Comparison of ENCODE assay signal across 8 cellular contexts in genomic region chr6:99424022-99424421, GRCh38. TPM values are rescaled to one million over a fixed set of nuclear protein-coding genes. Genes with fewer than 3 reads are reported as not detected.
DNase-seq lines count a peak whose midpoint lies in the region; ATAC-seq, FAIRE-seq and TF ChIP-seq lines count a peak whose summit lies in the region.

No MANE protein-coding gene starts in this region.

- no peak for ATAC-seq in activated naive CD8-positive, alpha-beta T cell treated with anti-CD3 and anti-CD28 coated beads, Interleukin-2, amount 50 U/mL, for 24 hours
- no peak for ATAC-seq in HepG2
- ATAC-seq in thoracic aorta (ENCODE audit: insufficient number of reproducible peaks, low FRiP score, low read depth): no peak

- peak overlapping the region; percentile 84 to 86 (median 85); a peak in 5 of 6 replicates for H3K4me3 ChIP-seq in HepG2 (replicated peaks in 1 of 3; ENCODE audit: insufficient read depth in 1 of 3, low read depth in 2 of 3, low read length in 3 of 3)
- peak overlapping the region; percentile 94 for H3K4me3 ChIP-seq in thoracic aorta

- H3K27ac ChIP-seq in HepG2 (ENCODE audit: extremely low read length, insufficient read depth, low read length) (peak overlapping the region; percentile 98), thoracic aorta (peak overlapping the region in 1 of 2 donors; percentile 99)

- peak overlapping the region; percentile 89 for H3K4me2 ChIP-seq in HepG2 (ENCODE audit: low read depth, low read length)

- no peak for FAIRE-seq in HepG2 (lab: Jason Lieb, UNC)

- intact Hi-C loops in activated CD4-positive, alpha-beta T cell treated with anti-CD3 and anti-CD28 coated beads, Interleukin-2, amount 10 ng/mL, durations not matched to agents 24 days and 14 days (cut with micrococcal nuclease): loop anchor here (1.0 to 2.0 kb wide), 2 partner anchors 31 to 477 kb away; partner anchors contain the start of gene FBXL4
- intact Hi-C loops in HepG2 (cut with micrococcal nuclease; ENCODE audit: unreplicated experiment): loop anchor here (1.0 to 5.0 kb wide), 3 partner anchors 31 to 477 kb away; partner anchors contain the start of genes CCNC and FBXL4

- TF ChIP-seq CTCF in HepG2 (CRISPR knock-in tag; IDR thresholded peaks at IDR 0.05) (no peak), thoracic aorta (IDR thresholded peaks at IDR 0.05) (no peak)

- POLR2A ChIA-PET in HepG2 (lab: Yijun Ruan, JAX): interaction anchor here (0.5 to 4.0 kb wide), 10 partner anchors 9 to 274 kb away, joined by 3 to 75 read pairs (median 6); partner anchors contain the start of genes CCNC and COQ3

- no peak for TF ChIP-seq RAD21 in HepG2 (CRISPR knock-in tag; IDR thresholded peaks at IDR 0.05)

- H3K79me2 ChIP-seq in HepG2 (ENCODE audit: insufficient read depth, low read length): peaks cover 75% of the 10 kb centered on the region

- H3K36me3 ChIP-seq in HepG2 (replicated peaks in 1 of 2; ENCODE audit: control insufficient read depth in 1 of 2, insufficient read depth in 2 of 2, low read length in 2 of 2) (peaks cover 2 to 12% of the 10 kb centered on the region in 2 experiments), thoracic aorta (no peaks in the 10 kb centered on the region)

- no peak for DNase-seq in activated CD4-positive, alpha-beta T cell treated with anti-CD3 and anti-CD28 coated beads, Interleukin-2, amount 10 ng/mL, durations not matched to agents 24 days and 14 days
- no peak for DNase-seq in activated CD4-positive, alpha-beta T cell treated with anti-CD3 and anti-CD28 coated beads for 4 hours
- no peak for DNase-seq in activated naive CD8-positive, alpha-beta T cell treated with anti-CD3 and anti-CD28 coated beads, Interleukin-2, amount 50 U/mL, for 24 hours
- no peak for DNase-seq in HepG2 (ENCODE audit: low spot score)
- DNase-seq in thoracic aorta (ENCODE audit: low spot score): no peak
- DNase-seq in D341Med (ENCODE audit: low spot score): no peak
- no peak for DNase-seq in superior temporal gyrus (ENCODE audit: extremely low spot score)
- DNase-seq in NCI-H1092 treated with DMSO at 0.1 percent for 48 hours (lab: John Stamatoyannopoulos, UW): no peak

- H3K9me3 ChIP-seq in HepG2 (ENCODE audit: low read length): no peaks in the 10 kb centered on the region
- H3K9me3 ChIP-seq in thoracic aorta: no peaks in the 10 kb centered on the region

- H3K36me3 Mint-ChIP-seq in activated CD4-positive, alpha-beta T cell treated with anti-CD3 and anti-CD28 coated beads, Interleukin-2, amount 10 ng/mL, durations not matched to agents 24 days and 14 days (ENCODE audit: low read depth): peaks cover 31% of the 10 kb centered on the region
- peaks cover 29% of the 10 kb centered on the region for H3K36me3 Mint-ChIP-seq in activated naive CD8-positive, alpha-beta T cell treated with anti-CD3 and anti-CD28 coated beads, Interleukin-2, amount 50 U/mL, for 24 hours (ENCODE audit: low read depth)

- BruUV-seq in HepG2 (replicated peaks; lab: Mats Ljungman, UMichigan): no TSS peak

- in situ Hi-C loops in HepG2 (cut with HindIII; ENCODE audit: extremely low pct_ligation_motif_present, low pct_unique_long_range_greater_than_20kb): no loop called here

- 28% methylated on average over 5 of the region's 5 CpGs for WGBS in HepG2 (ENCODE audit: low lambda C conversion rate)

- no peaks in the 10 kb centered on the region for H3K9me3 Mint-ChIP-seq in activated CD4-positive, alpha-beta T cell treated with anti-CD3 and anti-CD28 coated beads, Interleukin-2, amount 10 ng/mL, durations not matched to agents 24 days and 14 days
- H3K9me3 Mint-ChIP-seq in activated naive CD8-positive, alpha-beta T cell treated with anti-CD3 and anti-CD28 coated beads, Interleukin-2, amount 50 U/mL, for 24 hours: no peaks in the 10 kb centered on the region

- H3K27me3 ChIP-seq in HepG2 (ENCODE audit: control insufficient read depth in 1 of 2, insufficient read depth in 2 of 2, low read length in 2 of 2) (no peaks in the 10 kb centered on the region; a peak in 1 of 5 replicates), thoracic aorta (replicated peaks; ENCODE audit: insufficient read depth) (no peaks in the 10 kb centered on the region)

- peaks cover 41% of the 10 kb centered on the region for H4K20me1 ChIP-seq in HepG2 (ENCODE audit: insufficient read depth, low read length)

- H3K27me3 Mint-ChIP-seq in activated CD4-positive, alpha-beta T cell treated with anti-CD3 and anti-CD28 coated beads, Interleukin-2, amount 10 ng/mL, durations not matched to agents 24 days and 14 days: no peaks in the 10 kb centered on the region
- no peaks in the 10 kb centered on the region for H3K27me3 Mint-ChIP-seq in activated naive CD8-positive, alpha-beta T cell treated with anti-CD3 and anti-CD28 coated beads, Interleukin-2, amount 50 U/mL, for 24 hours

- H3K4me3 Mint-ChIP-seq in activated CD4-positive, alpha-beta T cell treated with anti-CD3 and anti-CD28 coated beads, Interleukin-2, amount 10 ng/mL, durations not matched to agents 24 days and 14 days: peak overlapping the region; percentile 89
- peak overlapping the region; percentile 92 for H3K4me3 Mint-ChIP-seq in activated naive CD8-positive, alpha-beta T cell treated with anti-CD3 and anti-CD28 coated beads, Interleukin-2, amount 50 U/mL, for 24 hours

- no peak for TF ChIP-seq EP300 in HepG2 (IDR thresholded peaks at IDR 0.05; ENCODE audit: low read depth in 2 of 2, low read length in 2 of 2)
- no peak for TF ChIP-seq EP300 in HepG2 (CRISPR knock-in tag; IDR thresholded peaks at IDR 0.05; ENCODE audit: borderline replicate concordance)

- no peak for TF ChIP-seq POLR2A in HepG2 (IDR thresholded peaks at IDR 0.05; ENCODE audit: insufficient read depth in 1 of 2, low read depth in 2 of 2, low read length in 2 of 2)

- peaks cover 56% of the 10 kb centered on the region for H3K4me1 ChIP-seq in HepG2 (ENCODE audit: insufficient read depth, low read length)
- peaks cover 47 to 64% of the 10 kb centered on the region in 2 donors for H3K4me1 ChIP-seq in thoracic aorta (ENCODE audit: control insufficient read depth in 1 of 2, low read depth in 2 of 2)

- CTCF ChIA-PET in HepG2 (lab: Yijun Ruan, JAX; ENCODE audit: low intra/inter-chr PET ratio, low total read pairs): no interaction called here

- peak overlapping the region; percentile 68 for H3K27ac Mint-ChIP-seq in activated CD4-positive, alpha-beta T cell treated with anti-CD3 and anti-CD28 coated beads, Interleukin-2, amount 10 ng/mL, durations not matched to agents 24 days and 14 days
- peak overlapping the region; percentile 98 for H3K27ac Mint-ChIP-seq in activated naive CD8-positive, alpha-beta T cell treated with anti-CD3 and anti-CD28 coated beads, Interleukin-2, amount 50 U/mL, for 24 hours

- peaks cover 47% of the 10 kb centered on the region for H3K4me1 Mint-ChIP-seq in activated CD4-positive, alpha-beta T cell treated with anti-CD3 and anti-CD28 coated beads, Interleukin-2, amount 10 ng/mL, durations not matched to agents 24 days and 14 days
- H3K4me1 Mint-ChIP-seq in activated naive CD8-positive, alpha-beta T cell treated with anti-CD3 and anti-CD28 coated beads, Interleukin-2, amount 50 U/mL, for 24 hours: peaks cover 72% of the 10 kb centered on the region

- no peak overlapping the region for H2AFZ ChIP-seq in HepG2 (ENCODE audit: low read length)

- peak overlapping the region; percentile 98 for H3K9ac ChIP-seq in HepG2 (ENCODE audit: insufficient read depth, low read depth, low read length)

RNA-seq across cellular contexts. Expression of gene PNISR, which starts 1.1 kb away (rescaled TPM):
- total RNA-seq in activated CD4-positive, alpha-beta T cell treated with anti-CD3 and anti-CD28 coated beads, Interleukin-2, amount 10 ng/mL, durations not matched to agents 24 days and 14 days: 109 and 117 TPM in 2 replicates
- total RNA-seq in HepG2 (2016; rRNA removed; fragmentation: Illumina TruSeq; extraction: Trizol): 29.7 and 48.0 TPM in 2 replicates
- 7.4 and 8.5 TPM in 2 replicates for total RNA-seq in HepG2 (2016; cell fraction: cytosol; rRNA removed; fragmentation: Illumina TruSeq; extraction: Trizol; ENCODE audit: low read depth)
- 30.4 and 48.4 TPM in 2 replicates for total RNA-seq in HepG2 (2016; cell fraction: insoluble cytoplasmic fraction; rRNA removed; fragmentation: Illumina TruSeq; extraction: Trizol)
- 10.1 and 11.9 TPM in 2 replicates for total RNA-seq in HepG2 (2016; cell fraction: membrane; rRNA removed; fragmentation: Illumina TruSeq; extraction: Trizol)
- total RNA-seq in HepG2 (2016; cell fraction: nucleus; rRNA removed; fragmentation: Illumina TruSeq; extraction: Trizol): 96.9 and 105 TPM in 2 replicates
- 41.9 and 43.0 TPM in 2 replicates for polyA plus RNA-seq in HepG2 (2011; rRNA removed)
- 8.4 and 11.7 TPM in 2 replicates for polyA plus RNA-seq in HepG2 (2011; cell fraction: cytosol; rRNA removed)
- polyA plus RNA-seq in HepG2 (2011; cell fraction: nucleus; rRNA removed): 108 and 145 TPM in 2 replicates
- 74.4 and 86.0 TPM in 2 replicates for polyA plus RNA-seq in HepG2 (2012)
- 0.80 and 1.4 TPM in 2 replicates for polyA plus RNA-seq in HepG2 (2016; cell fraction: cytosol; fragmentation: Illumina TruSeq; extraction: Trizol; ENCODE audit: low read depth)
- 37.3 and 39.1 TPM in 2 replicates for polyA plus RNA-seq in HepG2 (2016; cell fraction: insoluble cytoplasmic fraction; fragmentation: Illumina TruSeq; extraction: Trizol; ENCODE audit: low read depth)
- 1.9 and 2.1 TPM in 2 replicates for polyA plus RNA-seq in HepG2 (2016; cell fraction: membrane; fragmentation: Illumina TruSeq; extraction: Trizol; ENCODE audit: low read depth)
- 161 and 180 TPM in 2 replicates for polyA plus RNA-seq in HepG2 (2016; cell fraction: nucleus; fragmentation: Illumina TruSeq; extraction: Trizol; ENCODE audit: insufficient read depth, low read depth)
- polyA minus RNA-seq in HepG2 (2011; rRNA and poly(A)+ RNA removed; ENCODE audit: low replicate concordance): 21.2 and 33.6 TPM in 2 replicates
- 9.4 and 10.3 TPM in 2 replicates for polyA minus RNA-seq in HepG2 (2011; cell fraction: cytosol; rRNA and poly(A)+ RNA removed)
- polyA minus RNA-seq in HepG2 (2011; cell fraction: nucleus; rRNA and poly(A)+ RNA removed): 216 and 237 TPM in 2 replicates
- total RNA-seq in thoracic aorta: 100 to 1,000 TPM; 114 to 207 TPM

RNA-seq across cellular contexts. Expression of gene COQ3, which starts 30.0 kb away (rescaled TPM):
- 13.4 and 14.4 TPM in 2 replicates for total RNA-seq in activated CD4-positive, alpha-beta T cell treated with anti-CD3 and anti-CD28 coated beads, Interleukin-2, amount 10 ng/mL, durations not matched to agents 24 days and 14 days
- total RNA-seq in HepG2 (2016; rRNA removed; fragmentation: Illumina TruSeq; extraction: Trizol) (20.5 and 26.6 TPM in 2 replicates), thoracic aorta (1 to 10 TPM in 1 of 2 donors, under 1 TPM in 1; 0.95 to 2.0 TPM)
- total RNA-seq in HepG2 (2016; cell fraction: cytosol; rRNA removed; fragmentation: Illumina TruSeq; extraction: Trizol; ENCODE audit: low read depth): 9.0 and 10.6 TPM in 2 replicates
- total RNA-seq in HepG2 (2016; cell fraction: insoluble cytoplasmic fraction; rRNA removed; fragmentation: Illumina TruSeq; extraction: Trizol): 19.2 and 28.7 TPM in 2 replicates
- 8.8 and 10.7 TPM in 2 replicates for total RNA-seq in HepG2 (2016; cell fraction: membrane; rRNA removed; fragmentation: Illumina TruSeq; extraction: Trizol)
- total RNA-seq in HepG2 (2016; cell fraction: nucleus; rRNA removed; fragmentation: Illumina TruSeq; extraction: Trizol): 6.4 and 9.0 TPM in 2 replicates
- 4.8 and 5.3 TPM in 2 replicates for polyA plus RNA-seq in HepG2 (2011; rRNA removed)
- polyA plus RNA-seq in HepG2 (2011; cell fraction: cytosol; rRNA removed): 3.1 and 4.3 TPM in 2 replicates
- polyA plus RNA-seq in HepG2 (2011; cell fraction: nucleus; rRNA removed): 3.0 and 3.5 TPM in 2 replicates
- 4.8 TPM in 2 replicates for polyA plus RNA-seq in HepG2 (2012)
- 5.3 and 6.0 TPM in 2 replicates for polyA plus RNA-seq in HepG2 (2016; cell fraction: cytosol; fragmentation: Illumina TruSeq; extraction: Trizol; ENCODE audit: low read depth)
- 21.4 and 27.4 TPM in 2 replicates for polyA plus RNA-seq in HepG2 (2016; cell fraction: insoluble cytoplasmic fraction; fragmentation: Illumina TruSeq; extraction: Trizol; ENCODE audit: low read depth)
- 6.3 and 7.4 TPM in 2 replicates for polyA plus RNA-seq in HepG2 (2016; cell fraction: membrane; fragmentation: Illumina TruSeq; extraction: Trizol; ENCODE audit: low read depth)
- polyA plus RNA-seq in HepG2 (2016; cell fraction: nucleus; fragmentation: Illumina TruSeq; extraction: Trizol; ENCODE audit: insufficient read depth, low read depth): 15.4 and 16.2 TPM in 2 replicates
- polyA minus RNA-seq in HepG2 (2011; rRNA and poly(A)+ RNA removed; ENCODE audit: low replicate concordance): 0.86 and 6.7 TPM in 2 replicates
- polyA minus RNA-seq in HepG2 (2011; cell fraction: cytosol; rRNA and poly(A)+ RNA removed): 1.4 and 2.1 TPM in 2 replicates
- 1.4 and 1.7 TPM in 2 replicates for polyA minus RNA-seq in HepG2 (2011; cell fraction: nucleus; rRNA and poly(A)+ RNA removed)
